1 cellular context compared by ENCODE assay signal in the genomic region with DNA sequence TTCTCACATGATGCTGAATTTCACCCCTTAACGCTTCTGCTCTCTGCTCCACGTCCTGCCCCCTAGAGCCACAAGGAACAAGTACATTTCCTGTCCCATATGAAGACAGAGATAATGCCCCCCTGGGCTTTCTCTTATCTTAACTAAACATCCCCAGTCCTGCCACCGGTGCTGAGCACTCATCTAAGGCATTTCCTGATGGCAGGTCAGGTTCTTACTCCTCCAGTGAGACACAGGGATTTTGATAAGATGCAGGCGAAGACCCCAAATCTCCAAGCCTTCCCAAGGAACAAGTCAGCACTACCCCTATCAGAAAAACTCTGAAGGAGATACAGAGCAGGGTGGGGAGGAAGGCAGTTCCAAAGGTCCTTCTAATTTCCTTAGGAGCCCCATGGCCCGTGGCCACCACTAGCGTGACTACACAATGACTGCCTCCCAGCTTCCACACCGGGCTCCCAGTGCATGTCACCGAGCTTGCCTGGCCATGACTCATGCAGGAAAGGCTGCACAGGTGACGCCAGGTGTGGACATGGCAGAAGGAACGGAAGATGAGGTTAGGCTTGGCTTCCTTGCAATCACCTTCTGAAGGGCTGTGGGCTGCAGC.
TF ChIP-seq lines count a peak whose summit lies in the region.

No MANE protein-coding gene starts in this region.

TF ChIP-seq in K562, 482 proteins besides CTCF, POLR2A, EP300 and RAD21 (continued from another document):
- TF ChIP-seq, protein P1, sequence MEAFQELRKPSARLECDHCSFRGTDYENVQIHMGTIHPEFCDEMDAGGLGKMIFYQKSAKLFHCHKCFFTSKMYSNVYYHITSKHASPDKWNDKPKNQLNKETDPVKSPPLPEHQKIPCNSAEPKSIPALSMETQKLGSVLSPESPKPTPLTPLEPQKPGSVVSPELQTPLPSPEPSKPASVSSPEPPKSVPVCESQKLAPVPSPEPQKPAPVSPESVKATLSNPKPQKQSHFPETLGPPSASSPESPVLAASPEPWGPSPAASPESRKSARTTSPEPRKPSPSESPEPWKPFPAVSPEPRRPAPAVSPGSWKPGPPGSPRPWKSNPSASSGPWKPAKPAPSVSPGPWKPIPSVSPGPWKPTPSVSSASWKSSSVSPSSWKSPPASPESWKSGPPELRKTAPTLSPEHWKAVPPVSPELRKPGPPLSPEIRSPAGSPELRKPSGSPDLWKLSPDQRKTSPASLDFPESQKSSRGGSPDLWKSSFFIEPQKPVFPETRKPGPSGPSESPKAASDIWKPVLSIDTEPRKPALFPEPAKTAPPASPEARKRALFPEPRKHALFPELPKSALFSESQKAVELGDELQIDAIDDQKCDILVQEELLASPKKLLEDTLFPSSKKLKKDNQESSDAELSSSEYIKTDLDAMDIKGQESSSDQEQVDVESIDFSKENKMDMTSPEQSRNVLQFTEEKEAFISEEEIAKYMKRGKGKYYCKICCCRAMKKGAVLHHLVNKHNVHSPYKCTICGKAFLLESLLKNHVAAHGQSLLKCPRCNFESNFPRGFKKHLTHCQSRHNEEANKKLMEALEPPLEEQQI (IDR thresholded peaks at IDR 0.05), result no peak
- TF ChIP-seq MCM7 (IDR thresholded peaks at IDR 0.05) (no peak), SMARCC2 (IDR thresholded peaks at IDR 0.05; ENCODE audit: low read depth) (peak; percentile 86), KDM5B (IDR thresholded peaks at IDR 0.05; ENCODE audit: insufficient replicate concordance, low read depth, low read length) (no peak), MAFK (IDR thresholded peaks at IDR 0.05; ENCODE audit: low read length) (no peak), NELFE (IDR thresholded peaks at IDR 0.05; ENCODE audit: insufficient read depth, insufficient read length) (no peak), TAF9B (IDR thresholded peaks at IDR 0.05; ENCODE audit: partially characterized antibody) (no peak), FOXK1 (CRISPR knock-in tag; IDR thresholded peaks at IDR 0.05; ENCODE audit: borderline replicate concordance) (peak; percentile 49; the same call in 1 of the 2 replicates), POU5F1 (IDR thresholded peaks at IDR 0.05; ENCODE audit: borderline replicate concordance, low read depth, low read length, partially characterized antibody) (no peak), MYBL2 (IDR thresholded peaks at IDR 0.05; ENCODE audit: low read depth) (no peak), MYBL2 (CRISPR knock-in tag; IDR thresholded peaks at IDR 0.05; ENCODE audit: borderline replicate concordance) (no peak), ZNF785 (CRISPR knock-in tag; IDR thresholded peaks at IDR 0.05) (no peak), TAF1 (IDR thresholded peaks at IDR 0.05; ENCODE audit: control insufficient read depth, extremely low read depth, insufficient read depth, low read length, severe bottlenecking) (peak; percentile 24), MTA3 (IDR thresholded peaks at IDR 0.05; ENCODE audit: borderline replicate concordance) (peak; percentile 86), RBFOX2 (IDR thresholded peaks at IDR 0.05; ENCODE audit: low read depth, low read length) (peak; percentile 56), TRIM28 (IDR thresholded peaks at IDR 0.05) (no peak), HMG20B (CRISPR knock-in tag; IDR thresholded peaks at IDR 0.05) (no peak), NCOA6 (IDR thresholded peaks at IDR 0.05) (no peak), BCOR (IDR thresholded peaks at IDR 0.05) (peak; percentile 66; the same call in 1 of the 2 replicates), ZNF3 (CRISPR knock-in tag; IDR thresholded peaks at IDR 0.05) (no peak), NCOR1 (IDR thresholded peaks at IDR 0.05) (peak; percentile 90), ZNF124 (CRISPR knock-in tag; IDR thresholded peaks at IDR 0.05) (no peak), RBM34 (IDR thresholded peaks at IDR 0.05; ENCODE audit: borderline replicate concordance, insufficient read depth, low read length) (no peak), NFE2 (IDR thresholded peaks at IDR 0.05; ENCODE audit: low read depth) (peak; percentile 21; the same call in 1 of the 2 replicates), MTF1 (CRISPR knock-in tag; IDR thresholded peaks at IDR 0.05; ENCODE audit: borderline replicate concordance) (no peak)
- TF ChIP-seq, protein P2, sequence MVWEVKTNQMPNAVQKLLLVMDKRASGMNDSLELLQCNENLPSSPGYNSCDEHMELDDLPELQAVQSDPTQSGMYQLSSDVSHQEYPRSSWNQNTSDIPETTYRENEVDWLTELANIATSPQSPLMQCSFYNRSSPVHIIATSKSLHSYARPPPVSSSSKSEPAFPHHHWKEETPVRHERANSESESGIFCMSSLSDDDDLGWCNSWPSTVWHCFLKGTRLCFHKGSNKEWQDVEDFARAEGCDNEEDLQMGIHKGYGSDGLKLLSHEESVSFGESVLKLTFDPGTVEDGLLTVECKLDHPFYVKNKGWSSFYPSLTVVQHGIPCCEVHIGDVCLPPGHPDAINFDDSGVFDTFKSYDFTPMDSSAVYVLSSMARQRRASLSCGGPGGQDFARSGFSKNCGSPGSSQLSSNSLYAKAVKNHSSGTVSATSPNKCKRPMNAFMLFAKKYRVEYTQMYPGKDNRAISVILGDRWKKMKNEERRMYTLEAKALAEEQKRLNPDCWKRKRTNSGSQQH (CRISPR knock-in tag; IDR thresholded peaks at IDR 0.05), result no peak
- TF ChIP-seq, protein P3, sequence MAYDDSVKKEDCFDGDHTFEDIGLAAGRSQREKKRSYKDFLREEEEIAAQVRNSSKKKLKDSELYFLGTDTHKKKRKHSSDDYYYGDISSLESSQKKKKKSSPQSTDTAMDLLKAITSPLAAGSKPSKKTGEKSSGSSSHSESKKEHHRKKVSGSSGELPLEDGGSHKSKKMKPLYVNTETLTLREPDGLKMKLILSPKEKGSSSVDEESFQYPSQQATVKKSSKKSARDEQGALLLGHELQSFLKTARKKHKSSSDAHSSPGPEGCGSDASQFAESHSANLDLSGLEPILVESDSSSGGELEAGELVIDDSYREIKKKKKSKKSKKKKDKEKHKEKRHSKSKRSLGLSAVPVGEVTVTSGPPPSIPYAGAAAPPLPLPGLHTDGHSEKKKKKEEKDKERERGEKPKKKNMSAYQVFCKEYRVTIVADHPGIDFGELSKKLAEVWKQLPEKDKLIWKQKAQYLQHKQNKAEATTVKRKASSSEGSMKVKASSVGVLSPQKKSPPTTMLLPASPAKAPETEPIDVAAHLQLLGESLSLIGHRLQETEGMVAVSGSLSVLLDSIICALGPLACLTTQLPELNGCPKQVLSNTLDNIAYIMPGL (CRISPR knock-in tag; IDR thresholded peaks at IDR 0.05), result no peak
- TF ChIP-seq, protein P4, sequence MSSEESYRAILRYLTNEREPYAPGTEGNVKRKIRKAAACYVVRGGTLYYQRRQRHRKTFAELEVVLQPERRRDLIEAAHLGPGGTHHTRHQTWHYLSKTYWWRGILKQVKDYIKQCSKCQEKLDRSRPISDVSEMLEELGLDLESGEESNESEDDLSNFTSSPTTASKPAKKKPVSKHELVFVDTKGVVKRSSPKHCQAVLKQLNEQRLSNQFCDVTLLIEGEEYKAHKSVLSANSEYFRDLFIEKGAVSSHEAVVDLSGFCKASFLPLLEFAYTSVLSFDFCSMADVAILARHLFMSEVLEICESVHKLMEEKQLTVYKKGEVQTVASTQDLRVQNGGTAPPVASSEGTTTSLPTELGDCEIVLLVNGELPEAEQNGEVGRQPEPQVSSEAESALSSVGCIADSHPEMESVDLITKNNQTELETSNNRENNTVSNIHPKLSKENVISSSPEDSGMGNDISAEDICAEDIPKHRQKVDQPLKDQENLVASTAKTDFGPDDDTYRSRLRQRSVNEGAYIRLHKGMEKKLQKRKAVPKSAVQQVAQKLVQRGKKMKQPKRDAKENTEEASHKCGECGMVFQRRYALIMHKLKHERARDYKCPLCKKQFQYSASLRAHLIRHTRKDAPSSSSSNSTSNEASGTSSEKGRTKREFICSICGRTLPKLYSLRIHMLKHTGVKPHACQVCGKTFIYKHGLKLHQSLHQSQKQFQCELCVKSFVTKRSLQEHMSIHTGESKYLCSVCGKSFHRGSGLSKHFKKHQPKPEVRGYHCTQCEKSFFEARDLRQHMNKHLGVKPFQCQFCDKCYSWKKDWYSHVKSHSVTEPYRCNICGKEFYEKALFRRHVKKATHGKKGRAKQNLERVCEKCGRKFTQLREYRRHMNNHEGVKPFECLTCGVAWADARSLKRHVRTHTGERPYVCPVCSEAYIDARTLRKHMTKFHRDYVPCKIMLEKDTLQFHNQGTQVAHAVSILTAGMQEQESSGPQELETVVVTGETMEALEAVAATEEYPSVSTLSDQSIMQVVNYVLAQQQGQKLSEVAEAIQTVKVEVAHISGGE (CRISPR knock-in tag; IDR thresholded peaks at IDR 0.05), result 0 out of 6 replicates have a peak, but pooled peaks of 1 of the 3 experiments have one; percentile 42
- TF ChIP-seq, protein P5, sequence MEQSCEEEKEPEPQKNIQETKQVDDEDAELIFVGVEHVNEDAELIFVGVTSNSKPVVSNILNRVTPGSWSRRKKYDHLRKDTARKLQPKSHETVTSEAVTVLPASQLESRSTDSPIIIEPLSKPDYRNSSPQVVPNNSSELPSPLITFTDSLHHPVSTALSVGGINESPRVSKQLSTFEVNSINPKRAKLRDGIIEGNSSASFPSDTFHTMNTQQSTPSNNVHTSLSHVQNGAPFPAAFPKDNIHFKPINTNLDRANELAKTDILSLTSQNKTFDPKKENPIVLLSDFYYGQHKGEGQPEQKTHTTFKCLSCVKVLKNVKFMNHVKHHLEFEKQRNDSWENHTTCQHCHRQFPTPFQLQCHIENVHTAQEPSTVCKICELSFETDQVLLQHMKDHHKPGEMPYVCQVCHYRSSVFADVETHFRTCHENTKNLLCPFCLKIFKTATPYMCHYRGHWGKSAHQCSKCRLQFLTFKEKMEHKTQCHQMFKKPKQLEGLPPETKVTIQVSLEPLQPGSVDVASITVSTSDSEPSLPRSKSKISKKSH (CRISPR knock-in tag; IDR thresholded peaks at IDR 0.05), result no peak
- TF ChIP-seq, protein P6, sequence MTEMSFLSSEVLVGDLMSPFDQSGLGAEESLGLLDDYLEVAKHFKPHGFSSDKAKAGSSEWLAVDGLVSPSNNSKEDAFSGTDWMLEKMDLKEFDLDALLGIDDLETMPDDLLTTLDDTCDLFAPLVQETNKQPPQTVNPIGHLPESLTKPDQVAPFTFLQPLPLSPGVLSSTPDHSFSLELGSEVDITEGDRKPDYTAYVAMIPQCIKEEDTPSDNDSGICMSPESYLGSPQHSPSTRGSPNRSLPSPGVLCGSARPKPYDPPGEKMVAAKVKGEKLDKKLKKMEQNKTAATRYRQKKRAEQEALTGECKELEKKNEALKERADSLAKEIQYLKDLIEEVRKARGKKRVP (CRISPR knock-in tag; IDR thresholded peaks at IDR 0.05), result no peak
- TF ChIP-seq, protein P7, sequence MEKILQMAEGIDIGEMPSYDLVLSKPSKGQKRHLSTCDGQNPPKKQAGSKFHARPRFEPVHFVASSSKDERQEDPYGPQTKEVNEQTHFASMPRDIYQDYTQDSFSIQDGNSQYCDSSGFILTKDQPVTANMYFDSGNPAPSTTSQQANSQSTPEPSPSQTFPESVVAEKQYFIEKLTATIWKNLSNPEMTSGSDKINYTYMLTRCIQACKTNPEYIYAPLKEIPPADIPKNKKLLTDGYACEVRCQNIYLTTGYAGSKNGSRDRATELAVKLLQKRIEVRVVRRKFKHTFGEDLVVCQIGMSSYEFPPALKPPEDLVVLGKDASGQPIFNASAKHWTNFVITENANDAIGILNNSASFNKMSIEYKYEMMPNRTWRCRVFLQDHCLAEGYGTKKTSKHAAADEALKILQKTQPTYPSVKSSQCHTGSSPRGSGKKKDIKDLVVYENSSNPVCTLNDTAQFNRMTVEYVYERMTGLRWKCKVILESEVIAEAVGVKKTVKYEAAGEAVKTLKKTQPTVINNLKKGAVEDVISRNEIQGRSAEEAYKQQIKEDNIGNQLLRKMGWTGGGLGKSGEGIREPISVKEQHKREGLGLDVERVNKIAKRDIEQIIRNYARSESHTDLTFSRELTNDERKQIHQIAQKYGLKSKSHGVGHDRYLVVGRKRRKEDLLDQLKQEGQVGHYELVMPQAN (IDR thresholded peaks at IDR 0.05; ENCODE audit: borderline replicate concordance), result no peak
- TF ChIP-seq, protein P8, sequence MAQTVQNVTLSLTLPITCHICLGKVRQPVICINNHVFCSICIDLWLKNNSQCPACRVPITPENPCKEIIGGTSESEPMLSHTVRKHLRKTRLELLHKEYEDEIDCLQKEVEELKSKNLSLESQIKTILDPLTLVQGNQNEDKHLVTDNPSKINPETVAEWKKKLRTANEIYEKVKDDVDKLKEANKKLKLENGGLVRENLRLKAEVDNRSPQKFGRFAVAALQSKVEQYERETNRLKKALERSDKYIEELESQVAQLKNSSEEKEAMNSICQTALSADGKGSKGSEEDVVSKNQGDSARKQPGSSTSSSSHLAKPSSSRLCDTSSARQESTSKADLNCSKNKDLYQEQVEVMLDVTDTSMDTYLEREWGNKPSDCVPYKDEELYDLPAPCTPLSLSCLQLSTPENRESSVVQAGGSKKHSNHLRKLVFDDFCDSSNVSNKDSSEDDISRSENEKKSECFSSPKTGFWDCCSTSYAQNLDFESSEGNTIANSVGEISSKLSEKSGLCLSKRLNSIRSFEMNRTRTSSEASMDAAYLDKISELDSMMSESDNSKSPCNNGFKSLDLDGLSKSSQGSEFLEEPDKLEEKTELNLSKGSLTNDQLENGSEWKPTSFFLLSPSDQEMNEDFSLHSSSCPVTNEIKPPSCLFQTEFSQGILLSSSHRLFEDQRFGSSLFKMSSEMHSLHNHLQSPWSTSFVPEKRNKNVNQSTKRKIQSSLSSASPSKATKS (CRISPR knock-in tag; IDR thresholded peaks at IDR 0.05), result no peak
- TF ChIP-seq, protein P9, sequence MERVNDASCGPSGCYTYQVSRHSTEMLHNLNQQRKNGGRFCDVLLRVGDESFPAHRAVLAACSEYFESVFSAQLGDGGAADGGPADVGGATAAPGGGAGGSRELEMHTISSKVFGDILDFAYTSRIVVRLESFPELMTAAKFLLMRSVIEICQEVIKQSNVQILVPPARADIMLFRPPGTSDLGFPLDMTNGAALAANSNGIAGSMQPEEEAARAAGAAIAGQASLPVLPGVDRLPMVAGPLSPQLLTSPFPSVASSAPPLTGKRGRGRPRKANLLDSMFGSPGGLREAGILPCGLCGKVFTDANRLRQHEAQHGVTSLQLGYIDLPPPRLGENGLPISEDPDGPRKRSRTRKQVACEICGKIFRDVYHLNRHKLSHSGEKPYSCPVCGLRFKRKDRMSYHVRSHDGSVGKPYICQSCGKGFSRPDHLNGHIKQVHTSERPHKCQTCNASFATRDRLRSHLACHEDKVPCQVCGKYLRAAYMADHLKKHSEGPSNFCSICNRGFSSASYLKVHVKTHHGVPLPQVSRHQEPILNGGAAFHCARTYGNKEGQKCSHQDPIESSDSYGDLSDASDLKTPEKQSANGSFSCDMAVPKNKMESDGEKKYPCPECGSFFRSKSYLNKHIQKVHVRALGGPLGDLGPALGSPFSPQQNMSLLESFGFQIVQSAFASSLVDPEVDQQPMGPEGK (CRISPR knock-in tag; IDR thresholded peaks at IDR 0.05; ENCODE audit: borderline replicate concordance), result no peak
- TF ChIP-seq, protein P10, sequence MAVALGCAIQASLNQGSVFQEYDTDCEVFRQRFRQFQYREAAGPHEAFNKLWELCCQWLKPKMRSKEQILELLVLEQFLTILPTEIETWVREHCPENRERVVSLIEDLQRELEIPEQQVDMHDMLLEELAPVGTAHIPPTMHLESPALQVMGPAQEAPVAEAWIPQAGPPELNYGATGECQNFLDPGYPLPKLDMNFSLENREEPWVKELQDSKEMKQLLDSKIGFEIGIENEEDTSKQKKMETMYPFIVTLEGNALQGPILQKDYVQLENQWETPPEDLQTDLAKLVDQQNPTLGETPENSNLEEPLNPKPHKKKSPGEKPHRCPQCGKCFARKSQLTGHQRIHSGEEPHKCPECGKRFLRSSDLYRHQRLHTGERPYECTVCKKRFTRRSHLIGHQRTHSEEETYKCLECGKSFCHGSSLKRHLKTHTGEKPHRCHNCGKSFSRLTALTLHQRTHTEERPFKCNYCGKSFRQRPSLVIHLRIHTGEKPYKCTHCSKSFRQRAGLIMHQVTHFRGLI (CRISPR knock-in tag; IDR thresholded peaks at IDR 0.05), result no peak
